In the genomic region with DNA sequence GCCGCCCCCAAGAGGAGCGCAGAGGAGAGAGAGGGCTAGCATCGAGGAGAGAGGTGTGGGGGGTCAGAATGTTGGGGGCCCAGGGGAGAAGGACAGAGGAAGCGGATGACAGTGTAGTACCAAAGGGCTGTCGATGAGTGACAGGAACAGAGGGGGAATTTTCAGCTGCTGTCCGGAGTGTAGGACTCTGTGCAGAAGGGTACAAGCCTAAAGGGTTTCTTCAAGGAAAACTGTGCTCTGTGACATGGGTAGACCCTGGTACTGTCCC, we compare ENCODE assay signal across 20 cellular contexts. TPM values are rescaled to one million over a fixed set of nuclear protein-coding genes. Genes with fewer than 3 reads are reported as not detected.
DNase-seq lines count a peak whose midpoint lies in the region; FAIRE-seq and TF ChIP-seq lines count a peak whose summit lies in the region.
"Had no signal": no experiment of that assay in that cellular context is flagged by ENCODE, and none has a peak within 500 bp of the region (broad histone marks: within the 10 kb centered on the region; RNA-seq: fewer than 3 reads in every experiment).

No MANE protein-coding gene starts in this region.

- H3K4me3 ChIP-seq in BLaER1 treated with 17β-estradiol and CSF1 and Interleukin-3, amounts not matched to agents 10 nM and 100 nM, result no peak overlapping the region
- H3K4me3 ChIP-seq in Peyer's patch (no peak overlapping the region), muscle layer of duodenum (ENCODE audit: low read depth in 1 of 2, low read length in 2 of 2) (no peak overlapping the region), small intestine (ENCODE audit: low read depth in 1 of 2, low read length in 2 of 2) (no peak overlapping the region)

- no peak overlapping the region for H3K4me3 Mint-ChIP-seq in HFFc6
- H3K4me3 Mint-ChIP-seq: CD14-positive monocyte, IgD-negative memory B cell had no signal

- TF ChIP-seq CTCF in Peyer's patch (IDR thresholded peaks at IDR 0.05) (no peak), HFFc6 (IDR thresholded peaks at IDR 0.05) (no peak)

- no peak for FAIRE-seq in small intestine (lab: Jason Lieb, UNC)
- FAIRE-seq: A204.1, GM19239 had no signal

- H4K20me1 ChIP-seq in BLaER1 treated with 17β-estradiol and CSF1 and Interleukin-3, amounts not matched to agents 10 nM and 100 nM, result no peaks in the 10 kb centered on the region

- H3K9ac ChIP-seq in BLaER1 treated with 17β-estradiol and CSF1 and Interleukin-3, amounts not matched to agents 10 nM and 100 nM, result no peak overlapping the region

- no peak overlapping the region for H3K27ac Mint-ChIP-seq in HFFc6
- H3K27ac Mint-ChIP-seq: CD14-positive monocyte had no signal

- peaks cover 42% of the 10 kb centered on the region for H3K27me3 Mint-ChIP-seq in HFFc6 (ENCODE audit: insufficient read depth)
- H3K27me3 Mint-ChIP-seq: IgD-negative memory B cell had no signal

- WGBS in small intestine, 3 donors, result 74 to 83% (median 76%) methylated on average over 6 of the region's 6 CpGs

- H3K36me3 Mint-ChIP-seq in HFFc6 (ENCODE audit: low read depth), result no peaks in the 10 kb centered on the region
- H3K36me3 Mint-ChIP-seq: IgD-negative memory B cell had no signal

- H3K27me3 ChIP-seq in BLaER1 treated with 17β-estradiol and CSF1 and Interleukin-3, amounts not matched to agents 10 nM and 100 nM, result peaks cover 3 to 16% (median 6%) of the 10 kb centered on the region in 11 experiments; a peak in 20 of 22 replicates
- no peaks in the 10 kb centered on the region for H3K27me3 ChIP-seq in Peyer's patch
- H3K27me3 ChIP-seq in muscle layer of duodenum (ENCODE audit: low read depth, low read length), result no peaks in the 10 kb centered on the region
- no peaks in the 10 kb centered on the region for H3K27me3 ChIP-seq in small intestine (ENCODE audit: control insufficient read depth in 2 of 2, insufficient read depth in 2 of 2, low read length in 2 of 2)

- no peak for TF ChIP-seq POLR2A in Peyer's patch (IDR thresholded peaks at IDR 0.05)

- H3K4me1 Mint-ChIP-seq in HFFc6 (ENCODE audit: low read depth), result no peaks in the 10 kb centered on the region

- H3K9me3 Mint-ChIP-seq in HFFc6, result peaks cover 8% of the 10 kb centered on the region; the same call in 1 of the 2 replicates
- H3K9me3 Mint-ChIP-seq: IgD-negative memory B cell had no signal

- H3K27ac ChIP-seq in BLaER1 treated with 17β-estradiol and CSF1 and Interleukin-3, amounts not matched to agents 10 nM and 100 nM, result peak overlapping the region in 9 of 11 experiments; percentile 1 to 100 (median 99); a peak in 14 of 22 replicates
- H3K27ac ChIP-seq in Peyer's patch (peak overlapping the region in 3 of 4 donors; percentile 93 to 96 (median 95)), muscle layer of duodenum (ENCODE audit: low read length) (peak overlapping the region; percentile 86), small intestine (ENCODE audit: low read depth in 1 of 2, low read length in 1 of 2) (peak overlapping the region; percentile 96)

- H3K9me3 ChIP-seq in BLaER1 treated with 17β-estradiol and CSF1 and Interleukin-3, amounts not matched to agents 10 nM and 100 nM (replicated peaks in 1 of 11), result peaks cover 0 to 23% (median 11%) of the 10 kb centered on the region in 11 experiments; a peak in 16 of 22 replicates
- H3K9me3 ChIP-seq in Peyer's patch (no peaks in the 10 kb centered on the region), muscle layer of duodenum (ENCODE audit: control insufficient read depth in 1 of 2, low read length in 2 of 2) (peaks cover 0 to 5% of the 10 kb centered on the region in 2 donors), small intestine (ENCODE audit: control insufficient read depth, low read depth) (no peaks in the 10 kb centered on the region)

- H3K36me3 ChIP-seq in BLaER1 treated with 17β-estradiol and CSF1 and Interleukin-3, amounts not matched to agents 10 nM and 100 nM, result no peaks in the 10 kb centered on the region
- H3K36me3 ChIP-seq in Peyer's patch (no peaks in the 10 kb centered on the region), muscle layer of duodenum (ENCODE audit: control insufficient read depth in 1 of 2, insufficient read depth in 2 of 2, low read length in 2 of 2) (no peaks in the 10 kb centered on the region), small intestine (ENCODE audit: control insufficient read depth in 2 of 2, insufficient read depth in 2 of 2, low read length in 2 of 2) (no peaks in the 10 kb centered on the region)

- H3K4me1 ChIP-seq in BLaER1 treated with 17β-estradiol and CSF1 and Interleukin-3, amounts not matched to agents 10 nM and 100 nM, result peaks cover 32 to 72% (median 42%) of the 10 kb centered on the region in 10 experiments
- H3K4me1 ChIP-seq in Peyer's patch, result peaks cover 6 to 24% (median 8%) of the 10 kb centered on the region in 4 donors
- H3K4me1 ChIP-seq in muscle layer of duodenum (ENCODE audit: control insufficient read depth in 1 of 2, insufficient read depth in 2 of 2, low read length in 2 of 2), result peaks cover 0 to under 1% of the 10 kb centered on the region in 2 donors
- peaks cover 3 to 4% of the 10 kb centered on the region in 2 donors for H3K4me1 ChIP-seq in small intestine (ENCODE audit: control insufficient read depth in 2 of 2, insufficient read depth in 1 of 2, low read depth in 1 of 2, low read length in 1 of 2)

- H3K4me2 ChIP-seq in BLaER1 treated with 17β-estradiol and CSF1 and Interleukin-3, amounts not matched to agents 10 nM and 100 nM, result peak overlapping the region in 4 of 11 experiments; percentile 78 to 98 (median 92); a peak in 5 of 22 replicates

- no peak for DNase-seq in Peyer's patch
- DNase-seq in small intestine, result no peak
- no peak for DNase-seq in HFFc6
- DNase-seq in activated effector memory CD4-positive, alpha-beta T cell treated with Interleukin-2 at 50 U/mL for 16 hours, result no peak
- no peak for DNase-seq in dedifferentiated amniotic fluid mesenchymal stem cell (ENCODE audit: extremely low spot score)
- DNase-seq: EL, GF-D8, GOT3, NCI-H1105 treated with DMSO at 0.1 percent for 48 hours, NCI-H2081, NCI-H446, NCI-H526, OCI-M1, Right ventricle myocardium superior had no signal

RNA-seq across cellular contexts. Expression of a gene that starts 5.3 kb away (rescaled TPM):
- total RNA-seq in Peyer's patch, result 100 to 1,000 TPM; 109 to 687 (median 492) TPM
- 10 to 100 TPM; 42.2 to 72.4 (median 45.0) TPM for polyA plus RNA-seq in small intestine
- total RNA-seq in HFFc6 (2021; fragmentation: NEBNext Ultra II Directional; extraction: Animal tissue kit (Norgen Biotek cat#: 25700)), result not detected

RNA-seq across cellular contexts. Expression of a gene that starts 16.1 kb away (rescaled TPM):
- 100 to 1,000 TPM in 3 of 4 donors, 10 to 100 TPM in 1; 94.2 to 385 (median 317) TPM for total RNA-seq in Peyer's patch
- 100 to 1,000 TPM; 118 to 154 (median 127) TPM for polyA plus RNA-seq in small intestine
- 10 to 100 TPM in 4 of 6 experiments, 1 to 10 TPM in 2; 9.7 to 12.2 (median 11.4) TPM for total RNA-seq in HFFc6 (2021; fragmentation: NEBNext Ultra II Directional; extraction: Animal tissue kit (Norgen Biotek cat#: 25700))

RNA-seq across cellular contexts. Expression of a gene that starts 26.5 kb away (rescaled TPM):
- not detected for total RNA-seq in Peyer's patch
- polyA plus RNA-seq in small intestine, result not detected
- total RNA-seq in HFFc6 (2021; fragmentation: NEBNext Ultra II Directional; extraction: Animal tissue kit (Norgen Biotek cat#: 25700)), result not detected
- total RNA-seq: Right ventricle myocardium superior had no signal
- polyA plus RNA-seq: CD14-positive monocyte, IgD-negative memory B cell had no signal

RNA-seq across cellular contexts. Expression of a gene that starts 34.8 kb away (rescaled TPM):
- 10 to 100 TPM; 15.6 to 98.2 (median 46.0) TPM for total RNA-seq in Peyer's patch
- 100 to 1,000 TPM in 1 of 3 donors, 10 to 100 TPM in 2; 21.7 to 490 (median 71.3) TPM for polyA plus RNA-seq in small intestine
- 100 to 1,000 TPM; 257 to 325 (median 291) TPM for total RNA-seq in HFFc6 (2021; fragmentation: NEBNext Ultra II Directional; extraction: Animal tissue kit (Norgen Biotek cat#: 25700))

RNA-seq across cellular contexts. Expression of a gene that starts 36.1 kb away (rescaled TPM):
- total RNA-seq in Peyer's patch, result 100 to 1,000 TPM in 2 of 4 donors, 10 to 100 TPM in 2; 74.5 to 125 (median 96.9) TPM
- 100 to 1,000 TPM; 144 to 159 (median 155) TPM for polyA plus RNA-seq in small intestine
- total RNA-seq in HFFc6 (2021; fragmentation: NEBNext Ultra II Directional; extraction: Animal tissue kit (Norgen Biotek cat#: 25700)), result 100 to 1,000 TPM; 167 to 180 (median 172) TPM

Comparison
In these comparisons a context has a peak if more than half of its experiments do, and no peak if none do; other contexts are left out.
1. RNA of a gene that starts 5.3 kb away (total RNA-seq): 109 to 687 TPM in Peyer's patch; not detected in HFFc6; every median in the first group is over 100 times any median in the second.
2. RNA of a gene that starts 16.1 kb away (total RNA-seq): 94.2 to 385 TPM in Peyer's patch; 9.7 to 12.2 TPM in HFFc6; every median in the first group is over 4 times any median in the second.
3. Peak in every context shown above with its lines, with median percentiles within 50 percentile points of each other: H3K27ac ChIP-seq.